Comparison of ENCODE assay signal across 1 cellular context in the genomic region with DNA sequence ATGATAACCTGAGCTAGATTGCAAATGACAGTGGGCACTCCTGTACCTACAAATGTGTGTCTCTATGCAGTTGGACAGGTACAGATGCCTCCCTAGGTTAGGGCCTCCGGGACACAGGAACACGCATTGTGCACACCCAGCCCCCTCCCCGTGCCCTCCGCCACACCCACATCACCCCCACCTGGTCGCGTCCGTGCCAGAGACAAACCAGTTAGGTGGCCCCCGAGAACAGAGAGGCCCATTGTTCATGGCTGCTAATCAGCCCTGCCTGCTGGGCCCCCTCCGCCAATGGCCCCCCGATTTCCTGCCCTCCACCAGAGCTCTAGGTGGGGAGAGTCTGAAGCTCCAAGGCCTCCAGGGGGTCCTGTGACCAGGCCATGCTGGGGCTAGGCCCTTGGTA.
TF ChIP-seq lines count a peak whose summit lies in the region.

No MANE protein-coding gene starts in this region.

TF ChIP-seq in IMR-90, 13 proteins besides CTCF, POLR2A, EP300 and RAD21:
- TF ChIP-seq SMC3 (IDR thresholded peaks at IDR 0.05; ENCODE audit: low read depth, low read length) (no peak), BHLHE40 (IDR thresholded peaks at IDR 0.05; ENCODE audit: low read depth, low read length) (no peak), NFE2L2 (IDR thresholded peaks at IDR 0.05; ENCODE audit: low read depth, low read length) (no peak)
- TF ChIP-seq, protein P1, sequence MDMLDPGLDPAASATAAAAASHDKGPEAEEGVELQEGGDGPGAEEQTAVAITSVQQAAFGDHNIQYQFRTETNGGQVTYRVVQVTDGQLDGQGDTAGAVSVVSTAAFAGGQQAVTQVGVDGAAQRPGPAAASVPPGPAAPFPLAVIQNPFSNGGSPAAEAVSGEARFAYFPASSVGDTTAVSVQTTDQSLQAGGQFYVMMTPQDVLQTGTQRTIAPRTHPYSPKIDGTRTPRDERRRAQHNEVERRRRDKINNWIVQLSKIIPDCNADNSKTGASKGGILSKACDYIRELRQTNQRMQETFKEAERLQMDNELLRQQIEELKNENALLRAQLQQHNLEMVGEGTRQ (IDR thresholded peaks at IDR 0.05; ENCODE audit: low read depth, low read length), result no peak
